Comparison of ENCODE assay signal across 1 cellular context in the genomic region with DNA sequence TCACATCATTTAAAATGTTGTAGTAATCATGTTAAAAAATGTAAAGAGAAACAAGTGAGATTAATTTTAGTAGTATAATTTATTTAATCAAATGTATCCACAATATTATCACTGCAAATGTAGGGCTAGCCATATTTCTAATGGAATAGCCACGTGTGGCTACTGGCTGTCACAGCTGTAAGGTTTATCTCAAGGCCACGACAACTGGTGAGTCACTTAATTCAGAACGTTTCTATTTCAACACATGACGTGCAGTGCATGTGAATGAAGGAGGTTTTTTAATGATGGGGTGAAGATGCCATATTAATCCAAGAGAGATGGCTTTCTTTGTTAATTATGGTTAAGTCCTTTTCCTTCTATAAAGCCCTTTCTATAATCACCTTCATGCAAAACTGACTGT.
TF ChIP-seq lines count a peak whose summit lies in the region.

No MANE protein-coding gene starts in this region.

TF ChIP-seq in endothelial cell of umbilical vein, 7 proteins besides CTCF, POLR2A, EP300 and RAD21:
- no peak for TF ChIP-seq EZH2 (IDR thresholded peaks at IDR 0.05; ENCODE audit: borderline replicate concordance, low read depth, low read length, severe bottlenecking)
- TF ChIP-seq POLR2AphosphoS5 (IDR thresholded peaks at IDR 0.05; ENCODE audit: insufficient read depth, low read depth, low read length), result no peak
- TF ChIP-seq MYC (IDR thresholded peaks at IDR 0.05; ENCODE audit: low read depth, low read length), result no peak
- TF ChIP-seq, protein P1, sequence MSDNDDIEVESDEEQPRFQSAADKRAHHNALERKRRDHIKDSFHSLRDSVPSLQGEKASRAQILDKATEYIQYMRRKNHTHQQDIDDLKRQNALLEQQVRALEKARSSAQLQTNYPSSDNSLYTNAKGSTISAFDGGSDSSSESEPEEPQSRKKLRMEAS (IDR thresholded peaks at IDR 0.05; ENCODE audit: insufficient read depth, insufficient read length), result peak; percentile 58
- TF ChIP-seq GATA2 (IDR thresholded peaks at IDR 0.05; ENCODE audit: insufficient read depth, insufficient read length, low read depth, low read length), result peak; percentile 38
- TF ChIP-seq JUN (IDR thresholded peaks at IDR 0.05; ENCODE audit: borderline replicate concordance, insufficient read depth, insufficient read length, low read depth), result peak; percentile 46
- peak; percentile 67 for TF ChIP-seq FOS (IDR thresholded peaks at IDR 0.05; ENCODE audit: borderline replicate concordance, insufficient read depth, low read length)
